In the genomic region with DNA sequence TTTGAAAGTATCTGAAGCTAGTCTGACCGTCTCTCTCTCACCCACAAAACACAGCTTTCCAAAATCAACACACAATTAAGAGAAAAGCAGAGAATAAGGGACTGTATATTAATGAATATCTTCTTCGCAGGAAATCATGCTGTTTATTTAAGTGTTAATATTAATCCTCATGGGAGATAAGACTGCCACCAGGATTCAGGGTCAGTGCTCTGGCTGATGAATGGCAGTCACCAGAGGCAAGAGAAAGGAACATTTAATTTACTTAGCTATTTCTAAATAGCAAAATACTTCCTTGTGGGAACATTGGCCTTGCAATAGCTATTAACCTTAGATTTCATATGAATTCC, we compare ENCODE assay signal across 10 cellular contexts. TPM values are rescaled to one million over a fixed set of nuclear protein-coding genes. Genes with fewer than 3 reads are reported as not detected.
DNase-seq lines count a peak whose midpoint lies in the region; ATAC-seq and TF ChIP-seq lines count a peak whose summit lies in the region.
"Had no signal": no experiment of that assay in that cellular context is flagged by ENCODE, and none has a peak within 500 bp of the region (broad histone marks: within the 10 kb centered on the region; RNA-seq: fewer than 3 reads in every experiment).

No MANE protein-coding gene starts in this region.

- peak overlapping the region; percentile 84 for H3K4me2 ChIP-seq in smooth muscle cell

- H3K27ac ChIP-seq in smooth muscle cell (ENCODE audit: low read depth) (peak overlapping the region; percentile 98), ovary (no peak overlapping the region)

- peaks cover 20% of the 10 kb centered on the region for H3K4me1 ChIP-seq in smooth muscle cell (ENCODE audit: low read depth)
- peaks cover 3% of the 10 kb centered on the region for H3K4me1 ChIP-seq in ovary (ENCODE audit: insufficient read depth)

- no peak for TF ChIP-seq EP300 in ovary (IDR thresholded peaks at IDR 0.05)

- H3K36me3 Mint-ChIP-seq in T-helper 17 cell (ENCODE audit: low read depth) (no peaks in the 10 kb centered on the region), immature natural killer cell (peaks cover 6 to 12% (median 11%) of the 10 kb centered on the region in 3 donors)

- TF ChIP-seq POLR2A in ovary (IDR thresholded peaks at IDR 0.05): no peak

- H3K9ac ChIP-seq in smooth muscle cell (ENCODE audit: low read depth): no peak overlapping the region

- no peak overlapping the region for H2AFZ ChIP-seq in smooth muscle cell (ENCODE audit: low read depth)

- TF ChIP-seq CTCF in smooth muscle cell (IDR thresholded peaks at IDR 0.05; ENCODE audit: borderline replicate concordance, insufficient read depth, poor library complexity, severe bottlenecking) (no peak), ovary (IDR thresholded peaks at IDR 0.05) (no peak)

- H3K36me3 ChIP-seq in smooth muscle cell (ENCODE audit: low read depth) (no peaks in the 10 kb centered on the region), ovary (no peaks in the 10 kb centered on the region)

- peak overlapping the region; percentile 95 for H3K4me3 ChIP-seq in smooth muscle cell
- H3K4me3 ChIP-seq in ovary: no peak overlapping the region

- WGBS in smooth muscle cell (ENCODE audit: low lambda C conversion rate): 11% methylated on average over 2 of the region's 2 CpGs
- WGBS in ovary, 3 donors: 87 to 94% (median 89%) methylated on average over 2 of the region's 2 CpGs

- peak; percentile 78 for DNase-seq in NCI-H510A treated with DMSO at 0.1 percent for 48 hours (lab: John Stamatoyannopoulos, UW)
- no peak for DNase-seq in NCI-H510A (lab: John Stamatoyannopoulos, UW)
- DNase-seq in T-helper 17 cell: no peak
- no peak for DNase-seq in immature natural killer cell
- no peak for DNase-seq in smooth muscle cell (lab: John Stamatoyannopoulos, UW; ENCODE audit: unreplicated experiment)
- no peak for DNase-seq in ovary
- DNase-seq: aorta, foreskin fibroblast had no signal

- H3K4me3 Mint-ChIP-seq in T-helper 17 cell: peak overlapping the region; percentile 83
- peak overlapping the region; percentile 39 to 95 (median 61) for H3K4me3 Mint-ChIP-seq in immature natural killer cell

- H3K4me1 Mint-ChIP-seq in T-helper 17 cell (peaks cover 42% of the 10 kb centered on the region), immature natural killer cell (peaks cover 36 to 66% of the 10 kb centered on the region in 2 donors)

- H3K27ac Mint-ChIP-seq in T-helper 17 cell (peak overlapping the region; percentile 100), immature natural killer cell (peak overlapping the region; percentile 83 to 99 (median 91))

- ATAC-seq in T-helper 17 cell: no peak
- no peak for ATAC-seq in HG03378 (IDR thresholded peaks at IDR 0.05; ENCODE audit: unreplicated experiment)
- no peak for ATAC-seq in HG03025 (IDR thresholded peaks at IDR 0.05; ENCODE audit: low FRiP score, unreplicated experiment)

- H3K9me3 ChIP-seq in T-helper 17 cell (ENCODE audit: control insufficient read depth, low read length, poor library complexity, severe bottlenecking): no peaks in the 10 kb centered on the region
- no peaks in the 10 kb centered on the region for H3K9me3 ChIP-seq in smooth muscle cell (replicated peaks; ENCODE audit: low read depth)
- no peaks in the 10 kb centered on the region for H3K9me3 ChIP-seq in ovary

- peaks cover 4% of the 10 kb centered on the region for H3K27me3 Mint-ChIP-seq in T-helper 17 cell
- H3K27me3 Mint-ChIP-seq in immature natural killer cell (ENCODE audit: low read depth in 3 of 3): peaks cover 3 to 6% (median 5%) of the 10 kb centered on the region in 3 donors

- peaks cover 51% of the 10 kb centered on the region for H3K79me2 ChIP-seq in smooth muscle cell (ENCODE audit: low read depth)

- H3K27me3 ChIP-seq in smooth muscle cell (ENCODE audit: low read depth): no peaks in the 10 kb centered on the region
- no peaks in the 10 kb centered on the region for H3K27me3 ChIP-seq in ovary

- H3F3A ChIP-seq in smooth muscle cell (ENCODE audit: low read depth): peaks cover 24% of the 10 kb centered on the region

- H4K20me1 ChIP-seq in smooth muscle cell (ENCODE audit: low read depth): peaks cover 29% of the 10 kb centered on the region

- intact Hi-C loops in ovary (cut with DNase I): no loop called here

- no peaks in the 10 kb centered on the region for H3K9me3 Mint-ChIP-seq in immature natural killer cell

RNA-seq across cellular contexts. Expression of a gene that starts 2.2 kb away (rescaled TPM):
- total RNA-seq in T-helper 17 cell (10 to 100 TPM in 1 of 2 donors, 1 to 10 TPM in 1; 7.4 to 11.2 TPM), smooth muscle cell (9.1 and 10.3 TPM in 2 replicates), ovary (10 to 100 TPM in 4 of 7 donors, 1 to 10 TPM in 3; 6.3 to 15.3 (median 10.9) TPM)
- polyA plus RNA-seq in immature natural killer cell (10 to 100 TPM in 1 of 3 donors, 1 to 10 TPM in 2; 6.1 to 13.1 (median 6.8) TPM), smooth muscle cell (3.1 and 4.0 TPM in 2 replicates), ovary (1 to 10 TPM; 6.9 to 7.3 TPM)
